In the genomic region with DNA sequence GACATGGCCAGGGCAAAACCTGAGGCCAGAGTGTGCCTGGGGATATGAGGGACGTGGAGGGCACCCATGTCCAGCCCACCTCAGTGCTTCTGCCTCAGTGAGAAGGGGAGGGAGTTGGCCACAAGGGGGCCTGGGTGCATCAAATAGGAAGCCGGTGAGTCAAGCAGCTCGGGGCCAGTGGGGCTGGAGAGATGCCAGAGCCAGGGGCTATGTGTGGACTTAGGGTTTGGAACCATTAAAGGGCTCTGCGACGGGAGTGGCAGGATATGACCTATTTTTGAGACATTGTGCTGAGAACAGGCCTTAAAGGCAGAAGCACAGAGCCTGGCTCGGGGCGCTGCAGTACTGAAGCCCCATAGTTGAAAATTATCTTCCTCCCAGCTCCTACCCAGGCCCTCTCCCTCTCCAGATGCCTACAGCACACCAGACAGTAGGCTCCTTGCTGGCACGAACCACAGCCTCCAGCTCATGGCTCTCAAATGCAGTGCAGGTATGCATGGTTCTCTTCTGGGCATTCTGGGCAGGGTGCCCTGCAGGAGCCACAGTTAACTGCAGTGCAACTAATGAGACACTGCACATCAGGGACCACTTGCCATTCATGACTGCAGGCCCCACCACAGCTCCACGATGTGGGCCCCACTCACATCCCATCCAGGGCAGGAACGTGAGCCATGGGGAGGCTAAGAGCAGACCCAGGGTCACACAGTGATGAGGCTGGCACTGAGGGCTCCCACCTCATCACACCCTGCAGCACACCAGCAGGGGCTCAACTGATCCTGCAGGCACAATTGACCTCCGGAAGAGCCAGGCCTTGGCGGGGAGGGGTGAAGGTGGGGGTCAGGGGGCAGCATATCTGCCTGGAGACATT, we compare ENCODE assay signal across 8 cellular contexts. TPM values are rescaled to one million over a fixed set of nuclear protein-coding genes. Genes with fewer than 3 reads are reported as not detected.
DNase-seq lines count a peak whose midpoint lies in the region; ATAC-seq and TF ChIP-seq lines count a peak whose summit lies in the region.

No MANE protein-coding gene starts in this region.

- peak; percentile 76 for TF ChIP-seq CTCF in DND-41 (IDR thresholded peaks at IDR 0.05; ENCODE audit: borderline replicate concordance, extremely low read depth, low read length, poor library complexity, severe bottlenecking)
- TF ChIP-seq CTCF in kidney epithelial cell (IDR thresholded peaks at IDR 0.05; ENCODE audit: insufficient read depth, low read length, poor library complexity, severe bottlenecking), result peak; percentile 88

- H3K4me1 ChIP-seq in DND-41 (ENCODE audit: insufficient read depth, low read length), result peaks cover 2% of the 10 kb centered on the region

- no peaks in the 10 kb centered on the region for H3K27me3 ChIP-seq in DND-41 (ENCODE audit: insufficient read depth, low read length, poor library complexity)
- H3K27me3 ChIP-seq in kidney epithelial cell (ENCODE audit: control insufficient read depth, insufficient read depth, low read length), result peaks cover 5% of the 10 kb centered on the region

- H4K20me1 ChIP-seq in DND-41 (ENCODE audit: insufficient read depth, low read length), result peaks cover 3% of the 10 kb centered on the region; the same call in 1 of the 2 replicates

- H3K36me3 ChIP-seq in DND-41 (ENCODE audit: insufficient read depth, low read length) (peaks cover 55% of the 10 kb centered on the region), kidney epithelial cell (ENCODE audit: control insufficient read depth, insufficient read depth, low read length) (peaks cover 5% of the 10 kb centered on the region)

- H3K9me3 ChIP-seq in DND-41 (ENCODE audit: insufficient read depth, low read length, severe bottlenecking), result no peaks in the 10 kb centered on the region

- H3K4me3 ChIP-seq in DND-41 (ENCODE audit: low read depth in 1 of 2, low read length in 2 of 2), result no peak overlapping the region
- no peak overlapping the region for H3K4me3 ChIP-seq in kidney epithelial cell (ENCODE audit: low read depth, low read length)

- peak; percentile 69 for TF ChIP-seq RAD21 in Ishikawa (IDR thresholded peaks at IDR 0.05; ENCODE audit: low read depth)

- H3K27ac ChIP-seq in DND-41 (ENCODE audit: low read length), result peak overlapping the region; percentile 39; the same call in 1 of the 2 replicates
- H3K27ac ChIP-seq in caudate nucleus (ENCODE audit: low read depth, low read length), result peak overlapping the region; percentile 65

- TF ChIP-seq EP300 in Ishikawa (IDR thresholded peaks at IDR 0.05; ENCODE audit: borderline replicate concordance), result no peak

- DNase-seq in DND-41 (peak; percentile 67), SW 1271 (lab: John Stamatoyannopoulos, UW) (peak; percentile 53 to 60), caudate nucleus (lab: John Stamatoyannopoulos, UW) (peak in 19 of 61 donors; percentile 6 to 57 (median 27)), kidney epithelial cell (ENCODE audit: low read depth) (peak; percentile 50)
- DNase-seq in stimulated activated CD8-positive, alpha-beta memory T cell treated with anti-CD3 and anti-CD28 coated beads, Interleukin-4, amount 100 ng/mL, for 4 hours (ENCODE audit: low read depth in 2 of 2, low spot score in 1 of 2), result peak; percentile 13 to 23

- no peak overlapping the region for H3K9ac ChIP-seq in DND-41 (ENCODE audit: low read depth, low read length)

- H2AFZ ChIP-seq in DND-41 (ENCODE audit: low read depth, low read length), result no peak overlapping the region

- ATAC-seq in DND-41 (ENCODE audit: insufficient read depth, low read depth) (peak; percentile 63), GM21390 (IDR thresholded peaks at IDR 0.05; ENCODE audit: unreplicated experiment) (no peak)
- ATAC-seq in activated CD4-positive, CD25-positive, alpha-beta regulatory T cell treated with anti-CD3 and anti-CD28 coated beads, Interleukin-2, amount 50 U/mL, for 24 hours, result no peak

- no peaks in the 10 kb centered on the region for H3K79me2 ChIP-seq in DND-41 (ENCODE audit: insufficient read depth, low read length)

- no peak overlapping the region; the same call in 1 of the 2 replicates for H3K4me2 ChIP-seq in DND-41 (ENCODE audit: insufficient read depth, low read length)

TF ChIP-seq in Ishikawa, 13 proteins besides CTCF, POLR2A, EP300 and RAD21:
- TF ChIP-seq EGR1 (IDR thresholded peaks at IDR 0.05), result no peak
- peak; percentile 35; the same call in 1 of the 2 replicates for TF ChIP-seq NFIC (IDR thresholded peaks at IDR 0.05)
- TF ChIP-seq CREB1 (IDR thresholded peaks at IDR 0.05; ENCODE audit: low read depth), result no peak

RNA-seq across cellular contexts. Expression of a gene that starts 7.2 kb away (rescaled TPM):
- total RNA-seq in kidney epithelial cell, result not detected in 2 replicates

RNA-seq across cellular contexts. Expression of a gene that starts 9.7 kb away (rescaled TPM):
- total RNA-seq in kidney epithelial cell, result 19.8 and 22.1 TPM in 2 replicates

RNA-seq across cellular contexts. Expression of a gene that starts 28.1 kb away (rescaled TPM):
- 120 and 121 TPM in 2 replicates for total RNA-seq in kidney epithelial cell

RNA-seq across cellular contexts. Expression of a gene that starts 31.5 kb away (rescaled TPM):
- total RNA-seq in kidney epithelial cell, result 81.1 and 82.8 TPM in 2 replicates

RNA-seq across cellular contexts. Expression of a gene that starts 50.8 kb away (rescaled TPM):
- 72.8 and 73.0 TPM in 2 replicates for total RNA-seq in kidney epithelial cell
